13 cellular contexts compared by ENCODE assay signal in the genomic region with DNA sequence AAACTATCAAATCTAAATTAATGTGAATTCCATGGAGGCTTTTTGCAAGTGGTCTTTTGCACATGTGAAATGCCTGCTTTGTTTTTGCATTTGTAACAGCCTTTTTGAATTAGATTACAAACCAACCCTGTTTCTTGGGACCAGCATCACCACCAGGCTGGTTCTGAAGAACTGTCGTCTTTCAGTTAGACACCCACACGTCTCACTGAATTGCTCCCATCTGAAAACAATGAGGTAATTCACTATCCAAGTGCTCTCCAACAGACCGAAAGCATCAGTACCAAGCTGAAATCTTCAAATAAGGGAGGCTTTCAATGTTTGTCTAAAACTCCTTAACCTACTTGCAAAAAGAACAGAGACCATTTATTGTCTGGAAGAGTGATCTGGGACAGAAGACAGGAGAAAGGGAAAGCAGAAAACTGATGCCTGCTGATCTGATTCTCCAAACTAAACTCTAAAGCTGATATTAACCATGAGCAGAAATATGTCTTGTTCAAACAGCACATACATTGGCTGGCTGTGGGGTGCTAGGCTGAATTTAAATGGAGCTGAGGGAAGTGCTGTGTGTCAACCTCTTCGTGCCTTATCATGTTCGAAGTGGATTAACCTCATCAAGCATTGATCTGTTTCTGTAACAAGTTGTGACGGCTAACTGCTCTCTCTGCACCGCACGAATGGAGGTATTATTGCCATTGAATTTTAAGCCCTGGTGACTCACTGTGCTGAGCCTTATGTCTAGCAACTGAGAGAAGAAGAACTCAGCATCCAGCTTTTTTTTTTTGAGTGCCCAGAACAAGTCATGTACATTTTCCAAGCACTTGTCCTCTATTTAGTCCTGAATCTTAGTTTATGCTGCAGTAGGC.
A peak's percentile ranks its signal among the peaks of the same experiment; 100 is the strongest.
DNase-seq lines count a peak whose midpoint lies in the region; ATAC-seq, FAIRE-seq and TF ChIP-seq lines count a peak whose summit lies in the region.
"Had no signal": no experiment of that assay in that cellular context is flagged by ENCODE, and none has a peak within 500 bp of the region (broad histone marks: within the 10 kb centered on the region; RNA-seq: fewer than 3 reads in every experiment).

No MANE protein-coding gene starts in this region.

- TF ChIP-seq CTCF in stomach (IDR thresholded peaks at IDR 0.05), result no peak

- FAIRE-seq in GM12892 (lab: Jason Lieb, UNC), result peak; percentile 30
- FAIRE-seq: H54, TTC549 had no signal

- H3K4me1 ChIP-seq in stomach, result no peaks in the 10 kb centered on the region
- H3K4me1 ChIP-seq: thyroid gland had no signal

- no peaks in the 10 kb centered on the region for H3K27me3 ChIP-seq in stomach
- H3K27me3 ChIP-seq: thyroid gland had no signal

- no peaks in the 10 kb centered on the region for H3K36me3 ChIP-seq in stomach
- H3K36me3 ChIP-seq: thyroid gland had no signal

- H3K4me3 ChIP-seq in stomach, result no peak overlapping the region
- H3K4me3 ChIP-seq: SK-N-MC, thyroid gland had no signal

- 54 to 72% (median 63%) methylated on average over 8 of the region's 8 CpGs for WGBS in stomach, 5 donors

- DNase-seq in GM12892 (ENCODE audit: insufficient read length) (no peak), Right ventricle myocardium superior (no peak), putamen (ENCODE audit: low spot score) (peak; percentile 46), stomach (no peak), NCI-H2196 (lab: John Stamatoyannopoulos, UW; ENCODE audit: unreplicated experiment) (no peak)
- no peak for DNase-seq in effector CD8-positive, alpha-beta T cell (lab: John Stamatoyannopoulos, UW)
- DNase-seq: activated CD4-positive, alpha-beta memory T cell treated with anti-CD3 and anti-CD28 coated beads for 36 hours had no signal

- TF ChIP-seq EP300 in stomach (IDR thresholded peaks at IDR 0.05), result no peak

- TF ChIP-seq POLR2A in GM12892 (IDR thresholded peaks at IDR 0.05; ENCODE audit: low read depth, low read length) (no peak), stomach (IDR thresholded peaks at IDR 0.05) (no peak)

- H3K27ac ChIP-seq in angular gyrus (ENCODE audit: low read depth, low read length) (peak overlapping the region; percentile 46), stomach (peak overlapping the region in 1 of 5 donors; percentile 5)
- H3K27ac ChIP-seq: SK-N-MC, thyroid gland had no signal

- H3K9me3 ChIP-seq in stomach, result no peaks in the 10 kb centered on the region
- H3K9me3 ChIP-seq: thyroid gland had no signal

- intact Hi-C loops in Right ventricle myocardium superior (cut with DNase I), result no loop called here
- intact Hi-C loops in stomach (cut with DNase I; ENCODE audit: low total_unique reads), result no loop called here

- ATAC-seq in Right ventricle myocardium superior (ENCODE audit: poor library complexity), result peak; percentile 51
- ATAC-seq in GM21423 (IDR thresholded peaks at IDR 0.05; ENCODE audit: unreplicated experiment), result no peak
